15 cellular contexts compared by ENCODE assay signal in the genomic region with DNA sequence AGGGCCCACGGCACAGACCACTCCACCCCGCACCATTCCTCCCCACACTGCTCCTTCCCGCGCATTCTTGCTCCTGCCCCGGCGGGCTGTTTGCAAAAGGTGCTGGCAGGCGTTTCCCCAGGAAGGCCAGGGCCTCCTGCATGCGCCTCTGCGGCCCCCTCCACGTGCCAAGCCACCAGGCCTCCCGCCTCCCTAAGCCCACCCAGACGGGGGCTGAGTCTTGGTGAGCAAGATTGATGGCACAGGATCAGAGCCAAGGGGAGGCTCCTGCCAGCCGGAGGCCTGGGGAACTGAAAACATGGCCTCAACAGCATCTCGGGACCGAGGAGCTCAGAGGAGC.
"Had no signal": no experiment of that assay in that cellular context is flagged by ENCODE, and none has a peak within 500 bp of the region (broad histone marks: within the 10 kb centered on the region; RNA-seq: fewer than 3 reads in every experiment).

No MANE protein-coding gene starts in this region.

- H3K4me3 ChIP-seq: body of pancreas, lung, mucosa of descending colon, stomach had no signal

- H3K36me3 ChIP-seq: stomach had no signal

- DNase-seq: activated B cell treated with CpG ODN at 0.5 μM for 24 hours; activated CD4-positive, alpha-beta T cell treated with anti-CD3 and anti-CD28 coated beads for 48 hours; activated CD8-positive, alpha-beta T cell treated with anti-CD3 and anti-CD28 coated beads for 36 hours; activated effector memory CD4-positive, alpha-beta T cell treated with anti-CD3 and anti-CD28 coated beads, Interleukin-2, amount 50 U/mL, for 16 hours; activated T-cell treated with anti-CD3 and anti-CD28 coated beads, Interleukin-2, amount 50 U/mL, for 48 hours; amniotic stem cell; effector memory CD4-positive, alpha-beta T cell; foreskin melanocyte; mucosa of descending colon; naive thymus-derived CD4-positive, alpha-beta T cell; stimulated activated CD4-positive, alpha-beta T cell treated with anti-CD3 and anti-CD28 coated beads, Interleukin-12 subunit alpha, Interleukin-12 subunit beta, amount 100 ng/mL, for 4 hours; stimulated activated CD4-positive, alpha-beta T cell treated with anti-CD3 and anti-CD28 coated beads, Interleukin-2, amount 100 ng/mL, for 24 hours; stomach had no signal

- H3K4me1 ChIP-seq: body of pancreas had no signal

- H3K9me3 ChIP-seq: body of pancreas, mucosa of descending colon, stomach had no signal

- ATAC-seq: activated CD8-positive, alpha-beta T cell treated with anti-CD3 and anti-CD28 coated beads for 36 hours; body of pancreas; mucosa of descending colon; naive thymus-derived CD4-positive, alpha-beta T cell had no signal

- H3K27ac ChIP-seq: body of pancreas, stomach had no signal

- H3K27me3 ChIP-seq: body of pancreas had no signal
